In genomic region chr9:93464876-93465275, GRCh38 we compare ENCODE assay signal across 12 cellular contexts. TPM values are rescaled to one million over a fixed set of nuclear protein-coding genes. Genes with fewer than 3 reads are reported as not detected.
DNase-seq lines count a peak whose midpoint lies in the region; ATAC-seq, FAIRE-seq and TF ChIP-seq lines count a peak whose summit lies in the region.
"Had no signal": no experiment of that assay in that cellular context is flagged by ENCODE, and none has a peak within 500 bp of the region (broad histone marks: within the 10 kb centered on the region; RNA-seq: fewer than 3 reads in every experiment).

No MANE protein-coding gene starts in this region.

- H4K20me1 ChIP-seq in SK-N-SH (ENCODE audit: insufficient read depth) (peaks cover 63% of the 10 kb centered on the region), GM12878 (ENCODE audit: control insufficient read depth, insufficient read depth) (no peaks in the 10 kb centered on the region)

- TF ChIP-seq EP300 in SK-N-SH (IDR thresholded peaks at IDR 0.05; ENCODE audit: borderline replicate concordance in 1 of 2, low read depth in 1 of 2, low read length in 1 of 2) (no peak), GM12878 (IDR thresholded peaks at IDR 0.05; ENCODE audit: borderline replicate concordance in 1 of 2, control insufficient read depth in 1 of 2, low read depth in 2 of 2, low read length in 2 of 2) (no peak)

- POLR2A ChIA-PET in SK-N-SH (lab: Yijun Ruan, JAX) (no interaction called here), GM12878 (lab: Charles Lee) (interaction anchor here (2.1 to 5.2 kb wide), 2 partner anchors 9 to 12 kb away, joined by 10 to 64 read pairs; partner anchors contain the start of genes FAM120A and FAM120AOS)

- H3F3A ChIP-seq in SK-N-SH (replicated peaks; ENCODE audit: insufficient read depth) = no peaks in the 10 kb centered on the region

- no peak for TF ChIP-seq CTCF in SK-N-SH (IDR thresholded peaks at IDR 0.05)
- no peak for TF ChIP-seq CTCF in GM12878 (IDR thresholded peaks at IDR 0.05 in 2 of 3, conservative IDR thresholded peaks at IDR 0.05 in 1 of 3; ENCODE audit: control insufficient read depth in 2 of 3, extremely low read depth in 1 of 3, insufficient read depth in 1 of 3, low read depth in 3 of 3, low read length in 3 of 3)
- TF ChIP-seq CTCF in neutrophil (IDR thresholded peaks at IDR 0.05) = no peak

- H3K36me3 ChIP-seq in SK-N-SH (replicated peaks in 1 of 2; ENCODE audit: control insufficient read depth in 1 of 2, insufficient read depth in 2 of 2, low read length in 1 of 2) (no peaks in the 10 kb centered on the region), GM12878 (ENCODE audit: control insufficient read depth in 2 of 2, insufficient read depth in 2 of 2, low read length in 1 of 2) (peaks cover 0 to 8% of the 10 kb centered on the region in 2 experiments; a peak in 1 of 4 replicates), neutrophil (no peaks in the 10 kb centered on the region)

- no peak overlapping the region for H2AFZ ChIP-seq in SK-N-SH (ENCODE audit: low read depth)
- no peak overlapping the region for H2AFZ ChIP-seq in GM12878 (ENCODE audit: control insufficient read depth, low read depth, low read length)

- no peak for TF ChIP-seq RAD21 in SK-N-SH (IDR thresholded peaks at IDR 0.05; ENCODE audit: low read length)
- no peak for TF ChIP-seq RAD21 in GM12878 (IDR thresholded peaks at IDR 0.05; ENCODE audit: insufficient read depth, low read depth, low read length)

- no peak for FAIRE-seq in GM12878 (lab: Jason Lieb, UNC)

- no TSS peak for BruUV-seq in GM12878 (replicated peaks; lab: Mats Ljungman, UMichigan)

- H3K4me3 ChIP-seq in SK-N-SH (ENCODE audit: low read depth in 2 of 2, low read length in 1 of 2) (no peak overlapping the region), GM12878 (no peak overlapping the region), neutrophil (ENCODE audit: low read depth in 1 of 2, low read length in 1 of 2) (no peak overlapping the region)

- H3K27me3 ChIP-seq in SK-N-SH (ENCODE audit: insufficient read depth) (no peaks in the 10 kb centered on the region), GM12878 (replicated peaks in 1 of 2; ENCODE audit: control insufficient read depth in 2 of 2, insufficient read depth in 2 of 2, low read length in 1 of 2) (no peaks in the 10 kb centered on the region), neutrophil (no peaks in the 10 kb centered on the region)

- H3K9me3 ChIP-seq in SK-N-SH (no peaks in the 10 kb centered on the region), GM12878 (replicated peaks; ENCODE audit: control insufficient read depth, insufficient read depth, low read length) (no peaks in the 10 kb centered on the region; the same call in 2 of the 3 replicates), neutrophil (no peaks in the 10 kb centered on the region)

- SMC1A ChIA-PET in GM12878 (lab: Charles Lee; ENCODE audit: uncharacterized antibody, unreplicated experiment) = interaction anchor here (1.3 to 4.0 kb wide), 4 partner anchors 8 to 12 kb away, joined by 3 to 34 read pairs (median 14); partner anchors contain the start of gene FAM120AOS

- in situ Hi-C loops in GM12878 (cut with MboI) = no loop called here

- WGBS in SK-N-SH (ENCODE audit: low lambda C conversion rate) = 68% methylated on average over 2 of the region's 2 CpGs
- 73% methylated on average over 2 of the region's 2 CpGs for WGBS in GM12878 (ENCODE audit: insufficient coverage, insufficient replicate concordance, low lambda C conversion rate, missing lambda C conversion rate)

- H3K4me2 ChIP-seq in SK-N-SH (no peak overlapping the region), GM12878 (ENCODE audit: control insufficient read depth, insufficient read depth) (peak overlapping the region; percentile 17; the same call in 1 of the 2 replicates)

- CTCF ChIA-PET in SK-N-SH (lab: Yijun Ruan, JAX) = interaction anchor here (1.2 to 2.8 kb wide), 2 partner anchors 102 to 114 kb away, joined by 3 to 12 read pairs; no protein-coding TSS in a partner anchor
- CTCF ChIA-PET in GM12878 (lab: Yijun Ruan, JAX) = interaction anchor here (0.7 to 2.8 kb wide), 4 partner anchors 8 to 102 kb away, joined by 3 to 17 read pairs (median 8); partner anchors contain the start of gene FAM120AOS

- peaks cover 27 to 34% of the 10 kb centered on the region in 2 experiments; a peak in 3 of 4 replicates for H3K4me1 ChIP-seq in SK-N-SH (ENCODE audit: control insufficient read depth in 1 of 2, insufficient read depth in 2 of 2, low read depth in 1 of 2, low read length in 1 of 2)
- peaks cover 31% of the 10 kb centered on the region for H3K4me1 ChIP-seq in GM12878 (ENCODE audit: control insufficient read depth, insufficient read depth, low read length)
- peaks cover 38 to 52% of the 10 kb centered on the region in 2 experiments for H3K4me1 ChIP-seq in neutrophil (ENCODE audit: control insufficient read depth in 1 of 2, insufficient read depth in 1 of 2, low read depth in 1 of 2, low read length in 1 of 2)

- RAD21 ChIA-PET in GM12878 (lab: Charles Lee; ENCODE audit: unreplicated experiment) = interaction anchor here (1.1 to 2.6 kb wide), 4 partner anchors 9 to 14 kb away, joined by 3 to 17 read pairs (median 4); partner anchors contain the start of gene FAM120AOS

- intact Hi-C loops in GM12878 (cut with micrococcal nuclease; ENCODE audit: unreplicated experiment) = no loop called here

- peak overlapping the region in 1 of 2 experiments; percentile 39; a peak in 2 of 4 replicates for H3K27ac ChIP-seq in SK-N-SH (ENCODE audit: low read depth in 2 of 2, low read length in 1 of 2)
- peak overlapping the region; percentile 29; the same call in 1 of the 2 replicates for H3K27ac ChIP-seq in GM12878 (ENCODE audit: control insufficient read depth, insufficient read depth)
- H3K27ac ChIP-seq in neutrophil = peak overlapping the region; percentile 52

- H3K9ac ChIP-seq in SK-N-SH (no peak overlapping the region), GM12878 (ENCODE audit: control insufficient read depth, insufficient read depth, low read length) (no peak overlapping the region)

- no peak for DNase-seq in SK-N-SH
- peak; percentile 46 for DNase-seq in MV-4-11 (lab: John Stamatoyannopoulos, UW)
- no peak for DNase-seq in GM12878 (ENCODE audit: low read depth, low spot score)
- no peak for DNase-seq in dermis blood vessel endothelial cell
- DNase-seq in left lobe of liver (ENCODE audit: low spot score) = no peak
- DNase-seq: amygdala, NCI-H446, right cardiac atrium, T-helper 9 cell had no signal

- no peak for TF ChIP-seq POLR2A in GM12878 (IDR thresholded peaks at IDR 0.05; ENCODE audit: low read depth, low read length)

- ATAC-seq in SK-N-SH treated with all-trans-retinoic acid at 6 μM for 48 hours (peak; percentile 42; the same call in 2 of the 3 replicates), GM12878 (no peak), left lobe of liver (no peak), GM21529 (IDR thresholded peaks at IDR 0.05; ENCODE audit: unreplicated experiment) (no peak)
- ATAC-seq: right cardiac atrium had no signal

- H3K79me2 ChIP-seq in SK-N-SH (ENCODE audit: insufficient read depth) (peaks cover 100% of the 10 kb centered on the region), GM12878 (ENCODE audit: control insufficient read depth, insufficient read depth, low read length) (peaks cover 98% of the 10 kb centered on the region)

- H3K9me2 ChIP-seq in SK-N-SH = no peaks in the 10 kb centered on the region

TF ChIP-seq in GM12878, 131 proteins besides CTCF, POLR2A, EP300 and RAD21 (continues in another document):
- TF ChIP-seq ZNF24 (IDR thresholded peaks at IDR 0.05) = no peak

RNA-seq across cellular contexts. Expression of gene FAM120AOS, which starts 11.5 kb away (rescaled TPM):
- polyA plus RNA-seq in SK-N-SH (2012; rRNA removed) = 30.1 and 33.3 TPM in 2 replicates
- polyA plus RNA-seq in SK-N-SH (2012; cell fraction: cytosol; rRNA removed) = 35.4 and 37.5 TPM in 2 replicates
- 19.4 and 21.9 TPM in 2 replicates for polyA plus RNA-seq in SK-N-SH (2012; cell fraction: nucleus; rRNA removed)
- 45.1 and 45.8 TPM in 2 replicates for total RNA-seq in GM12878 (2013; cell fraction: nucleolus; rRNA removed)
- total RNA-seq in GM12878 (2014; rRNA removed) = 28.9 and 32.3 TPM in 2 replicates
- 30.9 and 33.6 TPM in 2 replicates for total RNA-seq in GM12878 (2014; rRNA removed; fragmentation: Illumina TruSeq; extraction: Trizol)
- 32.3 and 35.6 TPM in 2 replicates for total RNA-seq in GM12878 (2021)
- polyA plus RNA-seq in GM12878 (2011; ENCODE audit: low read depth) = 12.3 TPM
- 29.8 and 36.6 TPM in 2 replicates for polyA plus RNA-seq in GM12878 (2011; rRNA removed)
- polyA plus RNA-seq in GM12878 (2011; cell fraction: cytosol; rRNA removed) = 19.7 and 19.9 TPM in 2 replicates
- 17.3 and 17.7 TPM in 2 replicates for polyA plus RNA-seq in GM12878 (2011; cell fraction: nucleus; rRNA removed)
- polyA plus RNA-seq in GM12878 (2012) = 21.7 and 27.0 TPM in 2 replicates
- 43.5 and 48.4 TPM in 2 replicates for polyA plus RNA-seq in GM12878 (2014; fragmentation: Illumina TruSeq; extraction: Trizol)
- 10 to 100 TPM; 15.9 to 18.8 TPM for polyA plus RNA-seq in GM12878 (2014; fragmentation: Nextera tagmentation; extraction: Ambion mirVana)
- polyA plus RNA-seq in GM12878 (2014; rRNA removed) = 35.0 and 39.6 TPM in 2 replicates
- polyA plus RNA-seq in GM12878 (2016; fragmentation: Nextera tagmentation; extraction: Ambion mirVana) = 10 to 100 TPM; 52.1 to 55.1 TPM
- polyA minus RNA-seq in GM12878 (2011; rRNA and poly(A)+ RNA removed) = 17.0 and 22.8 TPM in 2 replicates
- polyA minus RNA-seq in GM12878 (2011; cell fraction: cytosol; rRNA and poly(A)+ RNA removed) = 6.9 and 8.4 TPM in 2 replicates
- 16.8 and 25.6 TPM in 2 replicates for polyA minus RNA-seq in GM12878 (2011; cell fraction: nucleus; rRNA and poly(A)+ RNA removed)
- 34.9 and 37.1 TPM in 2 replicates for total RNA-seq in dermis blood vessel endothelial cell
- total RNA-seq in left lobe of liver = 16.3 TPM

RNA-seq across cellular contexts. Expression of gene FAM120A, which starts 13.4 kb away (rescaled TPM):
- polyA plus RNA-seq in SK-N-SH (2012; rRNA removed) (50.0 and 58.6 TPM in 2 replicates), GM12878 (2011; rRNA removed) (61.3 and 61.5 TPM in 2 replicates), GM12878 (2014; fragmentation: Illumina TruSeq; extraction: Trizol) (55.4 and 65.6 TPM in 2 replicates), GM12878 (2014; fragmentation: Nextera tagmentation; extraction: Ambion mirVana) (10 to 100 TPM; 13.1 to 21.3 TPM), GM12878 (2014; rRNA removed) (46.6 and 46.9 TPM in 2 replicates), GM12878 (2016; fragmentation: Nextera tagmentation; extraction: Ambion mirVana) (10 to 100 TPM; 23.9 to 25.6 TPM)
- polyA plus RNA-seq in SK-N-SH (2012; cell fraction: cytosol; rRNA removed) = 46.8 and 59.3 TPM in 2 replicates
- polyA plus RNA-seq in SK-N-SH (2012; cell fraction: nucleus; rRNA removed) = 45.9 and 55.1 TPM in 2 replicates
- 141 and 148 TPM in 2 replicates for total RNA-seq in GM12878 (2013; cell fraction: nucleolus; rRNA removed)
- total RNA-seq in GM12878 (2014; rRNA removed) (59.5 and 66.2 TPM in 2 replicates), GM12878 (2014; rRNA removed; fragmentation: Illumina TruSeq; extraction: Trizol) (55.1 and 58.1 TPM in 2 replicates), GM12878 (2021) (87.1 and 89.6 TPM in 2 replicates), dermis blood vessel endothelial cell (86.4 and 172 TPM in 2 replicates), left lobe of liver (72.2 TPM)
- 19.6 TPM for polyA plus RNA-seq in GM12878 (2011; ENCODE audit: low read depth)
- 52.7 and 56.0 TPM in 2 replicates for polyA plus RNA-seq in GM12878 (2011; cell fraction: cytosol; rRNA removed)
- polyA plus RNA-seq in GM12878 (2011; cell fraction: nucleus; rRNA removed) = 54.6 and 67.6 TPM in 2 replicates
- polyA plus RNA-seq in GM12878 (2012) = 35.7 and 45.8 TPM in 2 replicates
- 151 and 163 TPM in 2 replicates for polyA minus RNA-seq in GM12878 (2011; rRNA and poly(A)+ RNA removed)
- polyA minus RNA-seq in GM12878 (2011; cell fraction: cytosol; rRNA and poly(A)+ RNA removed) = 75.3 and 80.9 TPM in 2 replicates
- polyA minus RNA-seq in GM12878 (2011; cell fraction: nucleus; rRNA and poly(A)+ RNA removed) = 73.5 and 109 TPM in 2 replicates
